2 cellular contexts compared by ENCODE assay signal in genomic region chr15:40948706-40949473, GRCh38.
TF ChIP-seq lines count a peak whose summit lies in the region.

No MANE protein-coding gene starts in this region.

TF ChIP-seq in K562, 482 proteins besides CTCF, POLR2A, EP300 and RAD21 (continues in another document):
- TF ChIP-seq PHB2 (IDR thresholded peaks at IDR 0.05; ENCODE audit: low read depth) (no peak), MAX (CRISPR knock-in tag; IDR thresholded peaks at IDR 0.05) (peak; percentile 84), ZC3H11A (IDR thresholded peaks at IDR 0.05; ENCODE audit: low read depth, low read length) (no peak), E2F6 (IDR thresholded peaks at IDR 0.05; ENCODE audit: borderline replicate concordance in 1 of 2, extremely low read depth in 1 of 2, insufficient read depth in 1 of 2, insufficient read length in 1 of 2, low read depth in 1 of 2, low read length in 1 of 2, poor library complexity in 1 of 2, severe bottlenecking in 1 of 2) (peak in 1 of 2 experiments; percentile 34), MGA (IDR thresholded peaks at IDR 0.05) (peak; percentile 91), HDAC8 (tag; IDR thresholded peaks at IDR 0.05) (0 out of 2 replicates have a peak, but pooled peaks have one; percentile 36), E2F1 (CRISPR knock-in tag; IDR thresholded peaks at IDR 0.05) (0 out of 2 replicates have a peak, but pooled peaks have one; percentile 30), ZNF146 (CRISPR knock-in tag; IDR thresholded peaks at IDR 0.05; ENCODE audit: unreplicated experiment) (no peak)

TF ChIP-seq in liver, 16 proteins besides CTCF, POLR2A, EP300 and RAD21:
- TF ChIP-seq FOXA2 (IDR thresholded peaks at IDR 0.05) (no peak), ATF3 (IDR thresholded peaks at IDR 0.05) (no peak), RXRA (IDR thresholded peaks at IDR 0.05) (no peak), EGR1 (IDR thresholded peaks at IDR 0.05; ENCODE audit: low read depth in 2 of 2) (no peak), HNF4A (conservative IDR thresholded peaks at IDR 0.05) (no peak), YY1 (IDR thresholded peaks at IDR 0.05) (no peak), TAF1 (conservative IDR thresholded peaks at IDR 0.05) (no peak), ZBTB33 (IDR thresholded peaks at IDR 0.05) (no peak), SP1 (IDR thresholded peaks at IDR 0.05) (no peak), GABPA (IDR thresholded peaks at IDR 0.05 in 1 of 2, conservative IDR thresholded peaks at IDR 0.05 in 1 of 2) (no peak), NR2F2 (IDR thresholded peaks at IDR 0.05) (no peak), JUND (IDR thresholded peaks at IDR 0.05) (no peak), MAX (IDR thresholded peaks at IDR 0.05) (no peak), FOXA1 (IDR thresholded peaks at IDR 0.05) (no peak), REST (IDR thresholded peaks at IDR 0.05) (no peak), HNF4G (IDR thresholded peaks at IDR 0.05) (no peak)
